8 cellular contexts compared by ENCODE assay signal in genomic region chr7:148962515-148962822, GRCh38.
DNase-seq lines count a peak whose midpoint lies in the region; ATAC-seq, FAIRE-seq and TF ChIP-seq lines count a peak whose summit lies in the region.

No MANE protein-coding gene starts in this region.

- TF ChIP-seq CTCF in Caco-2 (IDR thresholded peaks at IDR 0.05; ENCODE audit: insufficient read depth in 1 of 2, low read depth in 1 of 2, low read length in 1 of 2, severe bottlenecking in 1 of 2, unreplicated experiment in 1 of 2) = no peak
- no peak for TF ChIP-seq CTCF in K562 (IDR thresholded peaks at IDR 0.05 in 2 of 3, conservative IDR thresholded peaks at IDR 0.05 in 1 of 3; ENCODE audit: insufficient read depth in 2 of 3, low read depth in 1 of 3, low read length in 3 of 3)
- no peak for TF ChIP-seq CTCF in lower leg skin (IDR thresholded peaks at IDR 0.05)

- H3K9me3 Mint-ChIP-seq in Caco-2 (ENCODE audit: unreplicated experiment) = no peaks in the 10 kb centered on the region
- peaks cover 0 to 11% (median 0%) of the 10 kb centered on the region in 11 donors for H3K9me3 Mint-ChIP-seq in naive thymus-derived CD4-positive, alpha-beta T cell

- H3K27ac ChIP-seq in K562 (ENCODE audit: extremely low read depth, low read depth, low read length) = no peak overlapping the region
- H3K27ac ChIP-seq in naive thymus-derived CD4-positive, alpha-beta T cell (ENCODE audit: low read depth, low read length) = peak overlapping the region; percentile 66

- TF ChIP-seq EP300 in K562 (IDR thresholded peaks at IDR 0.05; ENCODE audit: low read length) = no peak; the same call in 1 of the 2 replicates

- TF ChIP-seq POLR2A in K562 (conservative IDR thresholded peaks at IDR 0.05) = no peak
- no peak for TF ChIP-seq POLR2A in lower leg skin (IDR thresholded peaks at IDR 0.05)

- no peaks in the 10 kb centered on the region for H3K9me1 ChIP-seq in K562 (ENCODE audit: control insufficient read depth, insufficient read depth, low read length)

- H3K4me3 ChIP-seq in Caco-2 (ENCODE audit: low read depth, low read length) = peak overlapping the region; percentile 67
- peak overlapping the region; percentile 49 for H3K4me3 ChIP-seq in K562
- peak overlapping the region; percentile 72 for H3K4me3 ChIP-seq in naive thymus-derived CD4-positive, alpha-beta T cell (ENCODE audit: low read length)
- H3K4me3 ChIP-seq in lower leg skin (ENCODE audit: low read depth, poor library complexity, severe bottlenecking) = no peak overlapping the region

- H2AFZ ChIP-seq in K562 (ENCODE audit: low read depth, low read length) = peak overlapping the region; percentile 92

- no peaks in the 10 kb centered on the region; the same call in 1 of the 2 replicates for H3K36me3 ChIP-seq in Caco-2 (ENCODE audit: control insufficient read depth, insufficient read depth, low read length)
- H3K36me3 ChIP-seq in K562 (ENCODE audit: control insufficient read depth, insufficient read depth, low read length) = no peaks in the 10 kb centered on the region
- H3K36me3 ChIP-seq in naive thymus-derived CD4-positive, alpha-beta T cell (ENCODE audit: control insufficient read depth in 2 of 3, insufficient read depth in 3 of 3, low read length in 3 of 3) = no peaks in the 10 kb centered on the region

- H3K36me3 Mint-ChIP-seq in Caco-2 (ENCODE audit: insufficient read depth, unreplicated experiment) = peaks cover 18% of the 10 kb centered on the region
- H3K36me3 Mint-ChIP-seq in naive thymus-derived CD4-positive, alpha-beta T cell = no peaks in the 10 kb centered on the region

- peaks cover 18% of the 10 kb centered on the region for H3K4me1 Mint-ChIP-seq in Caco-2 (ENCODE audit: low read depth, unreplicated experiment)
- H3K4me1 Mint-ChIP-seq in naive thymus-derived CD4-positive, alpha-beta T cell = peaks cover 11 to 33% (median 24%) of the 10 kb centered on the region in 7 donors

- CTCF ChIA-PET in Caco-2 (lab: Charles Lee) = interaction anchor here (0.9 to 3.1 kb wide), 2 partner anchors 21 to 387 kb away, joined by 6 to 10 read pairs; no protein-coding TSS in a partner anchor
- CTCF ChIA-PET in K562 (lab: Yijun Ruan, JAX; ENCODE audit: low intra/inter-chr PET ratio) = interaction anchor here (0.9 to 2.9 kb wide), 6 partner anchors 106 to 698 kb away, joined by 3 to 33 read pairs (median 8); no protein-coding TSS in a partner anchor
- CTCF ChIA-PET in naive thymus-derived CD4-positive, alpha-beta T cell (lab: Charles Lee) = interaction anchor here (1.0 to 3.9 kb wide), 7 partner anchors 20 to 393 kb away, joined by 3 to 31 read pairs (median 13); partner anchors contain the start of gene CUL1

- no peaks in the 10 kb centered on the region for H4K20me1 ChIP-seq in K562 (replicated peaks; ENCODE audit: control insufficient read depth, insufficient read depth, low read length)

- WGBS in K562 (ENCODE audit: insufficient coverage, low coverage, missing lambda C conversion rate) = 15% methylated on average over 5 of the region's 5 CpGs
- WGBS in lower leg skin, 2 donors = 8% methylated on average over 5 of the region's 5 CpGs

- H3K27ac Mint-ChIP-seq in Caco-2 (ENCODE audit: unreplicated experiment) = peak overlapping the region; percentile 70
- H3K27ac Mint-ChIP-seq in naive thymus-derived CD4-positive, alpha-beta T cell = peak overlapping the region; percentile 86 to 95 (median 93)

- POLR2A ChIA-PET in Caco-2 (lab: Charles Lee) = no interaction called here
- POLR2A ChIA-PET in K562 (lab: Yijun Ruan, JAX) = interaction anchor here (1.0 kb wide), 1 partner anchor 264 kb away, joined by 4 read pairs; the partner anchor contains the start of gene CUL1
- POLR2A ChIA-PET in naive thymus-derived CD4-positive, alpha-beta T cell (lab: Charles Lee) = interaction anchor here (0.8 to 2.2 kb wide), 6 partner anchors 21 to 387 kb away, joined by 3 to 14 read pairs (median 4); no protein-coding TSS in a partner anchor

- H3K27me3 Mint-ChIP-seq in Caco-2 (ENCODE audit: insufficient read depth, unreplicated experiment) = no peaks in the 10 kb centered on the region
- H3K27me3 Mint-ChIP-seq in naive thymus-derived CD4-positive, alpha-beta T cell = no peaks in the 10 kb centered on the region

- peak overlapping the region; percentile 92 for H3K4me3 Mint-ChIP-seq in Caco-2 (ENCODE audit: unreplicated experiment)
- peak overlapping the region; percentile 78 to 98 (median 93) for H3K4me3 Mint-ChIP-seq in naive thymus-derived CD4-positive, alpha-beta T cell

- no TSS peak for BruUV-seq in Caco-2 (replicated peaks; lab: Mats Ljungman, UMichigan)
- no TSS peak for BruUV-seq in K562 (replicated peaks; lab: Mats Ljungman, UMichigan)

- no peaks in the 10 kb centered on the region for H3K79me2 ChIP-seq in K562 (ENCODE audit: control insufficient read depth, insufficient read depth, low read length)

- in situ Hi-C loops in K562 (cut with MboI) = loop anchor here (5.0 to 25.0 kb wide), 3 partner anchors 375 to 698 kb away; partner anchors contain the start of gene C7orf33

- H3K9me3 ChIP-seq in Caco-2 (no peaks in the 10 kb centered on the region), K562 (replicated peaks; ENCODE audit: control insufficient read depth, insufficient read depth, low read depth, low read length) (no peaks in the 10 kb centered on the region)
- H3K9me3 ChIP-seq in naive thymus-derived CD4-positive, alpha-beta T cell (ENCODE audit: control insufficient read depth in 2 of 3, low read length in 3 of 3) = no peaks in the 10 kb centered on the region

- no peak for TF ChIP-seq RAD21 in K562 (CRISPR knock-in tag; conservative IDR thresholded peaks at IDR 0.05 in 1 of 2, IDR thresholded peaks at IDR 0.05 in 1 of 2)

- H3K4me1 ChIP-seq in Caco-2 (peaks cover 10% of the 10 kb centered on the region; the same call in 1 of the 2 replicates), K562 (replicated peaks in 1 of 2; ENCODE audit: control insufficient read depth in 2 of 2, insufficient read depth in 2 of 2, low read length in 2 of 2) (peaks cover 16 to 31% of the 10 kb centered on the region in 2 experiments; a peak in 4 of 5 replicates)
- peaks cover 0 to 7% of the 10 kb centered on the region in 2 donors for H3K4me1 ChIP-seq in naive thymus-derived CD4-positive, alpha-beta T cell (ENCODE audit: control insufficient read depth in 2 of 2, insufficient read depth in 2 of 2, low read length in 2 of 2)

- no peak for FAIRE-seq in K562 (lab: Jason Lieb, UNC)

- H3K9ac ChIP-seq in K562 (ENCODE audit: insufficient read depth in 1 of 2, low read depth in 2 of 2, low read length in 2 of 2) = peak overlapping the region in 1 of 2 experiments; percentile 83; a peak in 2 of 4 replicates

- DNase-seq in Caco-2 (no peak), K562 (ENCODE audit: extremely low read depth in 1 of 4, low spot score in 3 of 4) (no peak), GF-D8 (lab: John Stamatoyannopoulos, UW) (no peak), lower leg skin (ENCODE audit: low spot score in 2 of 2) (no peak), posterior vena cava (ENCODE audit: low spot score) (no peak)
- DNase-seq in naive thymus-derived CD4-positive, alpha-beta T cell = no peak
- DNase-seq in effector CD8-positive, alpha-beta T cell (lab: John Stamatoyannopoulos, UW) = no peak

- no peaks in the 10 kb centered on the region for H3K27me3 ChIP-seq in Caco-2 (replicated peaks; ENCODE audit: control insufficient read depth, insufficient read depth, low read length)
- no peaks in the 10 kb centered on the region for H3K27me3 ChIP-seq in K562 (ENCODE audit: control insufficient read depth in 2 of 2, insufficient read depth in 2 of 2, low read length in 2 of 2)
- no peaks in the 10 kb centered on the region for H3K27me3 ChIP-seq in naive thymus-derived CD4-positive, alpha-beta T cell (ENCODE audit: control insufficient read depth in 2 of 2, insufficient read depth in 2 of 2, low read length in 2 of 2)

- intact Hi-C loops in Caco-2 (cut with micrococcal nuclease; ENCODE audit: unreplicated experiment) (loop anchor here (1.0 to 5.0 kb wide), 8 partner anchors 22 to 690 kb away; partner anchors contain the start of gene EZH2), K562 (cut with micrococcal nuclease) (loop anchor here (1.0 to 5.0 kb wide), 6 partner anchors 80 to 697 kb away; partner anchors contain the start of genes CUL1, EZH2 and ZNF786), lower leg skin (cut with DNase I; ENCODE audit: low total_unique reads) (no loop called here), posterior vena cava (cut with DNase I) (loop anchor here (10.0 kb wide), 4 partner anchors 108 to 458 kb away; partner anchors contain the start of gene CUL1 (in 1 of the 2))
- intact Hi-C loops in naive thymus-derived CD4-positive, alpha-beta T cell (cut with micrococcal nuclease) = loop anchor here (1.0 to 10.0 kb wide), 11 partner anchors 20 to 697 kb away; partner anchors contain the start of gene CUL1 (in 2 of the 2)

- ATAC-seq in HG02870 (IDR thresholded peaks at IDR 0.05; ENCODE audit: unreplicated experiment) = peak; percentile 1
- no peak for ATAC-seq in K562
- ATAC-seq in naive thymus-derived CD4-positive, alpha-beta T cell = no peak

- H3K4me2 ChIP-seq in K562 (ENCODE audit: insufficient read depth, low read length) = peak overlapping the region; percentile 81

TF ChIP-seq in K562, 482 proteins besides CTCF, POLR2A, EP300 and RAD21 (continues in another document):
- 0 out of 2 replicates have a peak, but pooled peaks have one; percentile 34 for TF ChIP-seq FOXP1 (CRISPR knock-in tag; IDR thresholded peaks at IDR 0.05)
- 0 out of 2 replicates have a peak, but pooled peaks have one; percentile 17 for TF ChIP-seq THRB (CRISPR knock-in tag; conservative IDR thresholded peaks at IDR 0.05)
